In the genomic region with DNA sequence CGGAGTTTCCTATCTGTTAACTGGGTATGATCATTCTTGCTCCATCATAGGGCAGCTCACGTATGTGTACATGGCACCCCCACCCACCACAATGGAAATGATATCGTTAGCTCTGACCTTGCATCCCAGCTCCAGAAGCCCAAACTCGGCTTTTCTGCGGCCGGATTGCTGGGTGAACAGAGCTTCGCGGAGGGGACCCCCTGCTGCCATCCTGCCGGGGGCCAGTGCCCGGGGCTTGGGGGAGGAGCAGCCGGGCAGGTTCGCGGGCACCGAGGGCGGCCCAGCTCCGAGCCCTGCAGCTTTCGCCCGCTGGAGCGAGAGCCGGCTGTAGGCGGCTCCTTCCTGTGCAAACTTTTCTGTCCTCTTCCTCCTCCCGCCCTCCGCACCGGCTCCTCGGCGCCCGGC, we compare ENCODE assay signal across 8 cellular contexts. TPM values are rescaled to one million over a fixed set of nuclear protein-coding genes. Genes with fewer than 3 reads are reported as not detected.
DNase-seq lines count a peak whose midpoint lies in the region; ATAC-seq and TF ChIP-seq lines count a peak whose summit lies in the region.

No MANE protein-coding gene starts in this region.

- peak overlapping the region; percentile 42; the same call in 1 of the 2 replicates for H3K9ac ChIP-seq in iPS-20b (ENCODE audit: low read depth, low read length)

- peak overlapping the region; percentile 49 for H3K27ac ChIP-seq in HL-60 (replicated peaks)
- no peak overlapping the region for H3K27ac ChIP-seq in iPS-20b (ENCODE audit: low read length)

- H3K4me3 ChIP-seq in Caco-2 (ENCODE audit: low read depth, low read length) = peak overlapping the region; percentile 39
- peak overlapping the region; percentile 50 for H3K4me3 ChIP-seq in HL-60 (replicated peaks; ENCODE audit: insufficient read depth, low read length)
- H3K4me3 ChIP-seq in iPS-20b (ENCODE audit: low read length) = peak overlapping the region; percentile 74

- peaks cover 24% of the 10 kb centered on the region for H3K4me1 Mint-ChIP-seq in Caco-2 (ENCODE audit: low read depth, unreplicated experiment)

- POLR2A ChIA-PET in Caco-2 (lab: Charles Lee) = interaction anchor here (0.6 to 2.7 kb wide), 3 partner anchors 25 to 307 kb away, joined by 3 to 15 read pairs (median 3); partner anchors contain the start of genes FUCA2 and LTV1

- no peaks in the 10 kb centered on the region for H3K27me3 Mint-ChIP-seq in Caco-2 (ENCODE audit: insufficient read depth, unreplicated experiment)

- TF ChIP-seq CTCF in Caco-2 (IDR thresholded peaks at IDR 0.05; ENCODE audit: insufficient read depth in 1 of 2, low read depth in 1 of 2, low read length in 1 of 2, severe bottlenecking in 1 of 2, unreplicated experiment in 1 of 2) (no peak), HL-60 (IDR thresholded peaks at IDR 0.05; ENCODE audit: insufficient read depth, low read length) (no peak)

- H3K27ac Mint-ChIP-seq in Caco-2 (ENCODE audit: unreplicated experiment) = peak overlapping the region; percentile 82

- peak; percentile 67 for ATAC-seq in GM21390 (IDR thresholded peaks at IDR 0.05; ENCODE audit: unreplicated experiment)

- BruUV-seq in Caco-2 (replicated peaks; lab: Mats Ljungman, UMichigan) = no TSS peak

- H3K9me3 ChIP-seq in Caco-2 (no peaks in the 10 kb centered on the region), iPS-20b (ENCODE audit: insufficient read depth, low read depth, low read length) (no peaks in the 10 kb centered on the region)

- peak overlapping the region; percentile 82 for H3K4me3 Mint-ChIP-seq in Caco-2 (ENCODE audit: unreplicated experiment)

- H3K36me3 ChIP-seq in Caco-2 (ENCODE audit: control insufficient read depth, insufficient read depth, low read length) (no peaks in the 10 kb centered on the region), iPS-20b (ENCODE audit: insufficient read depth, low read depth, low read length) (no peaks in the 10 kb centered on the region)

- DNase-seq in Caco-2 (peak in 1 of 2 experiments; percentile 59), HL-60 (ENCODE audit: low read depth in 1 of 2, low spot score in 1 of 2) (peak in 1 of 2 experiments; percentile 58), T-helper 1 cell (peak; percentile 16 to 69 (median 34)), astrocyte of the hippocampus (ENCODE audit: low read depth, low spot score) (peak; percentile 80), NCI-H2081 treated with DMSO at 0.1 percent for 48 hours (lab: John Stamatoyannopoulos, UW) (no peak)
- DNase-seq in stimulated activated CD4-positive, alpha-beta T cell treated with anti-CD3 and anti-CD28 coated beads, Interleukin-12 subunit alpha, Interleukin-12 subunit beta, amount 100 ng/mL, for 48 hours (ENCODE audit: low read depth in 2 of 3, low spot score in 1 of 3) = peak in 2 of 3 donors; percentile 14 to 45

- H3K9me3 Mint-ChIP-seq in Caco-2 (ENCODE audit: unreplicated experiment) = no peaks in the 10 kb centered on the region

- H3K36me3 Mint-ChIP-seq in Caco-2 (ENCODE audit: insufficient read depth, unreplicated experiment) = peaks cover 16% of the 10 kb centered on the region

- intact Hi-C loops in Caco-2 (cut with micrococcal nuclease; ENCODE audit: unreplicated experiment) = loop anchor here (2.0 kb wide), 2 partner anchors 38 to 86 kb away; partner anchors contain the start of genes ADAT2 and PEX3

- no peaks in the 10 kb centered on the region for H3K27me3 ChIP-seq in Caco-2 (replicated peaks; ENCODE audit: control insufficient read depth, insufficient read depth, low read length)
- H3K27me3 ChIP-seq in HL-60 (ENCODE audit: insufficient read depth, poor library complexity, severe bottlenecking) = no peaks in the 10 kb centered on the region
- peaks cover 70% of the 10 kb centered on the region for H3K27me3 ChIP-seq in iPS-20b (ENCODE audit: insufficient read depth, low read length)

- CTCF ChIA-PET in Caco-2 (lab: Charles Lee) = interaction anchor here (0.5 to 0.8 kb wide), 3 partner anchors 25 to 310 kb away, joined by 3 to 7 read pairs (median 3); partner anchors contain the start of gene FUCA2

- H3K4me1 ChIP-seq in Caco-2 (peaks cover 66% of the 10 kb centered on the region), iPS-20b (ENCODE audit: insufficient read depth, low read length) (peaks cover 7% of the 10 kb centered on the region)

RNA-seq across cellular contexts. Expression of gene FUCA2, which starts 24.9 kb away (rescaled TPM):
- 102 and 119 TPM in 2 replicates for total RNA-seq in Caco-2 (2022)
